8 cellular contexts compared by ENCODE assay signal in genomic region chr10:11017575-11018425, GRCh38. TPM values are rescaled to one million over a fixed set of nuclear protein-coding genes. Genes with fewer than 3 reads are reported as not detected.
A peak's percentile ranks its signal among the peaks of the same experiment; 100 is the strongest.
DNase-seq lines count a peak whose midpoint lies in the region; ATAC-seq, FAIRE-seq and TF ChIP-seq lines count a peak whose summit lies in the region.

Gene CELF2 (plus strand): TSS chr10:11017872. CDS start chr10:11018090, 218 bp downstream.

- TF ChIP-seq CTCF in Peyer's patch (IDR thresholded peaks at IDR 0.05) (no peak), cardiac muscle cell (IDR thresholded peaks at IDR 0.05; ENCODE audit: low read depth, low read length) (no peak), pancreas (IDR thresholded peaks at IDR 0.05) (no peak), uterus (IDR thresholded peaks at IDR 0.05) (peak in 1 of 4 experiments; percentile 14)

- FAIRE-seq in pancreas (lab: Jason Lieb, UNC): no peak

- H3K4me1 ChIP-seq in Peyer's patch: peaks cover 0 to 8% (median 3%) of the 10 kb centered on the region in 4 donors
- peaks cover 38% of the 10 kb centered on the region for H3K4me1 ChIP-seq in cardiac muscle cell (ENCODE audit: low read depth)
- H3K4me1 ChIP-seq in pancreas: peaks cover 0 to 4% (median 4%) of the 10 kb centered on the region in 3 donors
- H3K4me1 ChIP-seq in uterus: no peaks in the 10 kb centered on the region

- 1% methylated on average over 79 to 132 of the region's 132 CpGs for WGBS in pancreas, 2 donors

- H3K9me3 ChIP-seq in Peyer's patch (no peaks in the 10 kb centered on the region), cardiac muscle cell (ENCODE audit: low read depth) (no peaks in the 10 kb centered on the region), pancreas (no peaks in the 10 kb centered on the region), uterus (no peaks in the 10 kb centered on the region)

- H3K27me3 ChIP-seq in Peyer's patch (no peaks in the 10 kb centered on the region), cardiac muscle cell (no peaks in the 10 kb centered on the region), pancreas (peaks cover 0 to 36% (median 3%) of the 10 kb centered on the region in 4 donors), uterus (no peaks in the 10 kb centered on the region)

- H3K4me3 ChIP-seq in Peyer's patch: peak within 1 kb of the TSS; percentile 52 to 85 (median 72)
- peak within 1 kb of the TSS; percentile 66 for H3K4me3 ChIP-seq in cardiac muscle cell
- peak within 1 kb of the TSS; percentile 38 to 61 (median 48) for H3K4me3 ChIP-seq in pancreas
- peak within 1 kb of the TSS; percentile 51 to 66 for H3K4me3 ChIP-seq in uterus

- intact Hi-C loops in pancreas (cut with DNase I) (no loop called here), uterus (cut with DNase I; ENCODE audit: low total_unique reads) (no loop called here)

- H3K27ac ChIP-seq in Peyer's patch: peak within 1 kb of the TSS; percentile 62 to 84 (median 78)
- peak within 1 kb of the TSS; percentile 90 for H3K27ac ChIP-seq in cardiac muscle cell
- H3K27ac ChIP-seq in pancreas: no peak within 1 kb of the TSS
- H3K27ac ChIP-seq in uterus: peak within 1 kb of the TSS; percentile 78 to 86

- DNase-seq in Peyer's patch: peak; percentile 30 to 84 (median 76)
- DNase-seq in activated naive CD4-positive, alpha-beta T cell treated with anti-CD3 and anti-CD28 coated beads, Interleukin-2, amount 50 U/mL, for 16 hours: peak; percentile 61
- DNase-seq in cardiac muscle cell (ENCODE audit: low read depth in 1 of 2, low spot score in 1 of 2): peak; percentile 22 to 91
- peak; percentile 40 to 83 (median 69) for DNase-seq in pancreas
- peak; percentile 49 to 57 for DNase-seq in uterus
- no peak for DNase-seq in NCI-H446 treated with DMSO at 0.1 percent for 48 hours (lab: John Stamatoyannopoulos, UW)

- ATAC-seq in GM18867 (IDR thresholded peaks at IDR 0.05; ENCODE audit: unreplicated experiment): peak; percentile 70
- ATAC-seq in HG02885 (IDR thresholded peaks at IDR 0.05; ENCODE audit: poor library complexity, unreplicated experiment): peak; percentile 81
- peak; percentile 76 to 93 (median 90) for ATAC-seq in pancreas

- TF ChIP-seq POLR2A in Peyer's patch (IDR thresholded peaks at IDR 0.05) (peak in 1 of 2 donors; percentile 72), uterus (IDR thresholded peaks at IDR 0.05) (peak; percentile 38 to 55)

- H3K36me3 ChIP-seq in Peyer's patch: no peaks in the 10 kb centered on the region
- no peaks in the 10 kb centered on the region for H3K36me3 ChIP-seq in cardiac muscle cell
- H3K36me3 ChIP-seq in pancreas: no peaks in the 10 kb centered on the region
- H3K36me3 ChIP-seq in uterus: no peaks in the 10 kb centered on the region

RNA-seq across cellular contexts. Expression of gene CELF2, which starts in this region (rescaled TPM):
- total RNA-seq in Peyer's patch (100 to 1,000 TPM in 1 of 4 donors, 10 to 100 TPM in 3; 20.5 to 110 (median 40.7) TPM), cardiac muscle cell (51.3 and 82.7 TPM in 2 replicates), pancreas (10 to 100 TPM in 1 of 6 donors, 1 to 10 TPM in 5; 1.2 to 11.7 (median 3.8) TPM), uterus (10 to 100 TPM; 12.8 to 59.2 (median 44.0) TPM)
- polyA plus RNA-seq in cardiac muscle cell (66.9 and 115 TPM in 2 replicates), pancreas (1 to 10 TPM; 1.4 to 1.6 TPM)

Comparison
In these comparisons a context has a peak if more than half of its experiments do, and no peak if none do; other contexts are left out.
1. RNA of gene CELF2 (polyA plus RNA-seq): 66.9 to 115 TPM in cardiac muscle cell; 1.4 to 1.6 TPM in pancreas; every median in the first group is over 10 times any median in the second.
2. H3K27ac ChIP-seq: peak in Peyer's patch (4 of 4), cardiac muscle cell (single experiment) and uterus (2 of 2); none in pancreas (0 of 4).
3. Peak in every context shown above with its lines, with median percentiles within 50 percentile points of each other: ATAC-seq and H3K4me3 ChIP-seq.